ENCODE assay signal across 9 cellular contexts in genomic region chr11:114257621-114258558, GRCh38. TPM values are rescaled to one million over a fixed set of nuclear protein-coding genes. Genes with fewer than 3 reads are reported as not detected.
DNase-seq lines count a peak whose midpoint lies in the region; ATAC-seq and TF ChIP-seq lines count a peak whose summit lies in the region.
"Had no signal": no experiment of that assay in that cellular context is flagged by ENCODE, and none has a peak within 500 bp of the region (broad histone marks: within the 10 kb centered on the region; RNA-seq: fewer than 3 reads in every experiment).

No MANE protein-coding gene starts in this region.

- ATAC-seq in GM18858 (IDR thresholded peaks at IDR 0.05; ENCODE audit: unreplicated experiment): no peak
- no peak for ATAC-seq in HG03280 (IDR thresholded peaks at IDR 0.05; ENCODE audit: unreplicated experiment)
- no peak for ATAC-seq in GM21576 (IDR thresholded peaks at IDR 0.05; ENCODE audit: unreplicated experiment)
- ATAC-seq in HG02884 (IDR thresholded peaks at IDR 0.05; ENCODE audit: unreplicated experiment): no peak

- DNase-seq in MCF 10A (ENCODE audit: unreplicated experiment) (no peak), mammary epithelial cell (no peak), glutamatergic neuron (peak; percentile 60)
- DNase-seq: NCI-H1930 had no signal

- H3K36me3 Mint-ChIP-seq in MCF 10A (ENCODE audit: insufficient read depth, unreplicated experiment): no peaks in the 10 kb centered on the region
- H3K36me3 Mint-ChIP-seq in glutamatergic neuron (ENCODE audit: unreplicated experiment): no peaks in the 10 kb centered on the region

- H3K36me3 ChIP-seq in mammary epithelial cell (ENCODE audit: insufficient read depth, low read length) (no peaks in the 10 kb centered on the region), neutrophil (no peaks in the 10 kb centered on the region)

- no peaks in the 10 kb centered on the region for H3K9me3 ChIP-seq in mammary epithelial cell (replicated peaks; ENCODE audit: insufficient read depth, low read length)
- no peaks in the 10 kb centered on the region for H3K9me3 ChIP-seq in neutrophil

- dilution Hi-C loops in mammary epithelial cell (cut with HindIII; ENCODE audit: low sequenced_read_pairs): no loop called here

- CTCF ChIA-PET in MCF 10A (lab: Yijun Ruan, JAX) (interaction anchor here (0.5 to 1.3 kb wide), 7 partner anchors 9 to 504 kb away, joined by 3 to 6 read pairs (median 3); no protein-coding TSS in a partner anchor), mammary epithelial cell (lab: Charles Lee; ENCODE audit: low non-redundant PET) (interaction anchor here (0.6 kb wide), 1 partner anchor 187 kb away, joined by 4 read pairs; no protein-coding TSS in a partner anchor)

- WGBS in mammary epithelial cell (ENCODE audit: low coverage, missing lambda C conversion rate): 35% methylated on average over 22 of the region's 29 CpGs

- H3K4me1 Mint-ChIP-seq in MCF 10A (ENCODE audit: insufficient read depth, unreplicated experiment) (peaks cover 34% of the 10 kb centered on the region), glutamatergic neuron (ENCODE audit: low read depth, unreplicated experiment) (peaks cover 43% of the 10 kb centered on the region)

- H4K20me1 ChIP-seq in mammary epithelial cell (ENCODE audit: insufficient read depth, low read length): no peaks in the 10 kb centered on the region

- no peak overlapping the region for H3K9ac ChIP-seq in mammary epithelial cell (ENCODE audit: insufficient read depth, low read length)

- H3K9me3 Mint-ChIP-seq in MCF 10A (ENCODE audit: unreplicated experiment) (no peaks in the 10 kb centered on the region), glutamatergic neuron (ENCODE audit: unreplicated experiment) (peaks cover 4% of the 10 kb centered on the region)

- H3K27ac ChIP-seq in mammary epithelial cell (ENCODE audit: insufficient read depth, low read depth, low read length): no peak overlapping the region
- H3K27ac ChIP-seq in neutrophil: peak overlapping the region; percentile 60

- no peaks in the 10 kb centered on the region for H3K79me2 ChIP-seq in mammary epithelial cell (ENCODE audit: insufficient read depth, low read length)

- no peaks in the 10 kb centered on the region for H3K4me1 ChIP-seq in mammary epithelial cell (ENCODE audit: insufficient read depth, low read length)
- H3K4me1 ChIP-seq in neutrophil (ENCODE audit: control insufficient read depth in 1 of 2, insufficient read depth in 1 of 2, low read depth in 1 of 2, low read length in 1 of 2): peaks cover 10 to 12% of the 10 kb centered on the region in 2 experiments

- no peak overlapping the region for H3K4me3 ChIP-seq in mammary epithelial cell (replicated peaks in 1 of 3; ENCODE audit: insufficient read depth in 1 of 3, low read depth in 2 of 3, low read length in 3 of 3)
- no peak overlapping the region for H3K4me3 ChIP-seq in neutrophil (ENCODE audit: low read depth in 1 of 2, low read length in 1 of 2)

- H3K27ac Mint-ChIP-seq in MCF 10A (ENCODE audit: low read depth, unreplicated experiment) (peak overlapping the region; percentile 89), glutamatergic neuron (ENCODE audit: unreplicated experiment) (peak overlapping the region; percentile 87)

- in situ Hi-C loops in mammary epithelial cell (cut with MboI; ENCODE audit: low sequenced_read_pairs in 2 of 2): no loop called here

- no peak overlapping the region for H3K4me2 ChIP-seq in mammary epithelial cell (ENCODE audit: insufficient read depth, low read depth, low read length)

- intact Hi-C loops in MCF 10A (cut with micrococcal nuclease): no loop called here
- intact Hi-C loops in mammary epithelial cell (cut with micrococcal nuclease): no loop called here

- H2AFZ ChIP-seq in mammary epithelial cell (ENCODE audit: low read depth, low read length): no peak overlapping the region

- TF ChIP-seq CTCF in MCF 10A (IDR thresholded peaks at IDR 0.05; ENCODE audit: unreplicated experiment) (no peak), mammary epithelial cell (conservative IDR thresholded peaks at IDR 0.05 in 1 of 2, IDR thresholded peaks at IDR 0.05 in 1 of 2; ENCODE audit: extremely low read depth in 1 of 2, insufficient read depth in 1 of 2, low read depth in 1 of 2, low read length in 2 of 2) (peak in 1 of 2 donors; percentile 32), glutamatergic neuron (IDR thresholded peaks at IDR 0.05; ENCODE audit: partially characterized antibody, unreplicated experiment) (peak; percentile 41), neutrophil (IDR thresholded peaks at IDR 0.05) (no peak)

- H3K27me3 ChIP-seq in mammary epithelial cell (ENCODE audit: insufficient read depth, low read length) (no peaks in the 10 kb centered on the region), neutrophil (peaks cover 9% of the 10 kb centered on the region)

- POLR2A ChIA-PET in MCF 10A (lab: Yijun Ruan, JAX): interaction anchor here (0.7 to 2.0 kb wide), 9 partner anchors 8 to 266 kb away, joined by 3 to 10 read pairs (median 3); no protein-coding TSS in a partner anchor

- no peak overlapping the region for H3K4me3 Mint-ChIP-seq in MCF 10A (ENCODE audit: unreplicated experiment)
- peak overlapping the region; percentile 60 for H3K4me3 Mint-ChIP-seq in glutamatergic neuron (ENCODE audit: unreplicated experiment)

- H3K27me3 Mint-ChIP-seq in MCF 10A (ENCODE audit: insufficient read depth, unreplicated experiment) (no peaks in the 10 kb centered on the region), glutamatergic neuron (ENCODE audit: unreplicated experiment) (peaks cover 6% of the 10 kb centered on the region)

- BruUV-seq in MCF 10A (replicated peaks; lab: Mats Ljungman, UMichigan) (no TSS peak), mammary epithelial cell (replicated peaks; lab: Mats Ljungman, UMichigan) (no TSS peak)

RNA-seq across cellular contexts. Expression of gene NNMT, which starts 38.3 kb away (rescaled TPM):
- 429 and 638 TPM in 2 replicates for total RNA-seq in MCF 10A (2022)
- total RNA-seq in mammary epithelial cell: 100 to 1,000 TPM; 131 to 605 TPM
- 130 TPM for polyA plus RNA-seq in mammary epithelial cell
- 88.0 TPM for polyA minus RNA-seq in mammary epithelial cell
- total RNA-seq in glutamatergic neuron (ENCODE audit: unreplicated experiment): 3.4 TPM

Comparison
In these comparisons a context has a peak if more than half of its experiments do, and no peak if none do; other contexts are left out.
1. RNA of gene NNMT, which starts 38.3 kb away (total RNA-seq): 429 to 638 TPM in MCF 10A and 131 to 605 TPM in mammary epithelial cell; 3.4 TPM in glutamatergic neuron (single experiment); every median in the first group is over 10 times any median in the second.